23 cellular contexts compared by ENCODE assay signal in the genomic region with DNA sequence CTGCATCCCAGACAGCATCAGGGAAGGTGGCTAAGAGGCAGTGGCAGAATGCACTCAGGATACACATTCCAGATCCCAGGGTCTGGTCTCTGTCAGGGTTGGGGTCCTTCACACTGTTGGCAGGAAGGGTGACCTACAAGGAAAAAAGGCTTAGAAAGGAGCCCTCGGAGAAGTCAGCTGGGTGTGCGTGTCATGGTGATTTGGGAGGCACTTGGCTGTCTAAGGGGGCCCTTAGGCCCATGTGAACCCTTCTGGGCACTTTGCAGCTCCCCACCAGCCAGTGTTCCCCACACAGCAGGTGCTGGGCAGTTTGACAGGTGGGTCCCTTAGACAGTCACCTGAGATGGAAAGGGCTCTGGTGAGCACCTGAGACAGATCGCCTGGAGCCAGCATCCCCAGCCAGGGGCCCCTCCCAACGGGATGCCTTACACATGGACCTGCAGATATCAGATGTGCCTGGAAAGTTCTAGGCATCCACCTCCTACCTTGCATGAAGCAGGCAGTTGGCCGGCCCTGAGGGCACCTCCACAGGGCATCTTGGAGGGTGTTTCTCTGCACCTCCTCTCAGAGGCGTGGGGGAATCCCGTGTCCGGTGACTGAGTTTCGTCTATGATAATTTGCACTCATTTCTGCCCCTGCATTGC.
DNase-seq lines count a peak whose midpoint lies in the region; ATAC-seq and TF ChIP-seq lines count a peak whose summit lies in the region.
"Had no signal": no experiment of that assay in that cellular context is flagged by ENCODE, and none has a peak within 500 bp of the region (broad histone marks: within the 10 kb centered on the region; RNA-seq: fewer than 3 reads in every experiment).

No MANE protein-coding gene starts in this region.

- H3K27me3 ChIP-seq in BE2C (no peaks in the 10 kb centered on the region), OCI-LY3 (ENCODE audit: low read depth, low read length) (no peaks in the 10 kb centered on the region), hepatocyte (no peaks in the 10 kb centered on the region)
- H3K27me3 ChIP-seq: heart right ventricle, left lung, neutrophil had no signal

- H3K27ac ChIP-seq in OCI-LY3 (ENCODE audit: low read length), result peak overlapping the region; percentile 36; the same call in 1 of the 2 replicates
- no peak overlapping the region for H3K27ac ChIP-seq in hepatocyte
- H3K27ac ChIP-seq: C4-2B, left lung, neutrophil, WERI-Rb-1 had no signal

- DNase-seq in BE2C (peak; percentile 5), hepatocyte (ENCODE audit: low spot score) (peak; percentile 3), sciatic nerve (ENCODE audit: low spot score) (peak; percentile 49), NCI-H82 treated with DMSO at 0.1 percent for 48 hours (lab: John Stamatoyannopoulos, UW; ENCODE audit: unreplicated experiment) (no peak), GM13976 (ENCODE audit: low spot score) (no peak), medulla oblongata (ENCODE audit: extremely low spot score) (no peak)
- no peak for DNase-seq in effector CD4-positive, alpha-beta T cell
- DNase-seq: activated CD4-positive, alpha-beta T cell treated with anti-CD3 and anti-CD28 coated beads, Interleukin-2, amount 50 U/mL, for 4 hours; activated naive CD4-positive, alpha-beta T cell treated with Interleukin-2 at 50 U/mL for 16 hours; activated T-cell treated with anti-CD3 and anti-CD28 coated beads, Interleukin-2, amount 50 U/mL, for 24 hours; amygdala; dermis blood vessel endothelial cell; NCI-H1105; NK-92 treated with Interleukin-12 subunit alpha and Interleukin-12 subunit beta, amount 100 ng/mL, for 24 hours; retina; WERI-Rb-1 had no signal

- H3K4me3 ChIP-seq in BE2C (ENCODE audit: low read depth, low read length) (no peak overlapping the region), OCI-LY3 (ENCODE audit: low read length) (no peak overlapping the region), hepatocyte (no peak overlapping the region)
- H3K4me3 ChIP-seq: heart right ventricle, left lung had no signal

- no peak for ATAC-seq in sciatic nerve
- ATAC-seq: HCT116, left lung, Panc1 had no signal

- no peak overlapping the region for H2AFZ ChIP-seq in OCI-LY3 (ENCODE audit: low read depth, low read length)
- H2AFZ ChIP-seq in hepatocyte, result no peak overlapping the region

- peak overlapping the region; percentile 47 for H3K4me2 ChIP-seq in OCI-LY3 (ENCODE audit: low read length)
- H3K4me2 ChIP-seq in hepatocyte, result no peak overlapping the region

- H4K20me1 ChIP-seq in OCI-LY3 (ENCODE audit: insufficient read depth, low read length) (0 out of 2 replicates have a peak, but pooled peaks cover 9% of the 10 kb centered on the region), hepatocyte (ENCODE audit: insufficient read depth, poor library complexity, severe bottlenecking) (no peaks in the 10 kb centered on the region)

- H3K36me3 ChIP-seq in BE2C (no peaks in the 10 kb centered on the region), OCI-LY3 (replicated peaks; ENCODE audit: low read depth, low read length) (peaks cover 81% of the 10 kb centered on the region), hepatocyte (replicated peaks; ENCODE audit: insufficient read depth, low read depth) (no peaks in the 10 kb centered on the region)
- H3K36me3 ChIP-seq: WERI-Rb-1 had no signal

- H3K9me3 ChIP-seq in BE2C, result no peaks in the 10 kb centered on the region
- H3K9me3 ChIP-seq in OCI-LY3 (ENCODE audit: insufficient read depth, low read length), result no peaks in the 10 kb centered on the region
- no peaks in the 10 kb centered on the region for H3K9me3 ChIP-seq in hepatocyte (ENCODE audit: low read depth)
- H3K9me3 ChIP-seq: heart right ventricle, left lung, neutrophil had no signal

- 80% methylated on average over 9 of the region's 9 CpGs for WGBS in hepatocyte (ENCODE audit: low lambda C conversion rate, missing lambda C conversion rate)

- H3K4me1 ChIP-seq in BE2C, result no peaks in the 10 kb centered on the region
- H3K4me1 ChIP-seq in OCI-LY3 (ENCODE audit: low read length), result peaks cover 29% of the 10 kb centered on the region
- no peaks in the 10 kb centered on the region for H3K4me1 ChIP-seq in hepatocyte (ENCODE audit: insufficient read depth)
- H3K4me1 ChIP-seq: left lung had no signal

- H3K79me2 ChIP-seq in OCI-LY3 (ENCODE audit: low read length) (no peaks in the 10 kb centered on the region), hepatocyte (no peaks in the 10 kb centered on the region)

- intact Hi-C loops in sciatic nerve (cut with DNase I), result no loop called here

- TF ChIP-seq CTCF in BE2C (IDR thresholded peaks at IDR 0.05; ENCODE audit: low read depth, low read length) (no peak), OCI-LY3 (IDR thresholded peaks at IDR 0.05; ENCODE audit: low read depth, low read length) (no peak), hepatocyte (IDR thresholded peaks at IDR 0.05; ENCODE audit: poor library complexity) (no peak), GM13976 (IDR thresholded peaks at IDR 0.05; ENCODE audit: borderline replicate concordance, control extremely low read depth, extremely low read depth, insufficient read depth, missing control alignments) (no peak)

- in situ Hi-C loops in GM13976 (cut with MboI; ENCODE audit: low sequenced_read_pairs, unreplicated experiment), result no loop called here

- no peak overlapping the region for H3K9ac ChIP-seq in OCI-LY3 (ENCODE audit: low read length)

- H3K9me2 ChIP-seq in hepatocyte (replicated peaks; ENCODE audit: insufficient read depth), result no peaks in the 10 kb centered on the region

Comparison
In these comparisons a context has a peak if more than half of its experiments do, and no peak if none do; other contexts are left out.
1. DNase-seq: peak in BE2C (single experiment), hepatocyte (single experiment) and sciatic nerve (single experiment); none in NCI-H82 treated with DMSO at 0.1 percent for 48 hours (single experiment), GM13976 (single experiment), medulla oblongata (single experiment) and effector CD4-positive, alpha-beta T cell (single experiment).